In the genomic region with DNA sequence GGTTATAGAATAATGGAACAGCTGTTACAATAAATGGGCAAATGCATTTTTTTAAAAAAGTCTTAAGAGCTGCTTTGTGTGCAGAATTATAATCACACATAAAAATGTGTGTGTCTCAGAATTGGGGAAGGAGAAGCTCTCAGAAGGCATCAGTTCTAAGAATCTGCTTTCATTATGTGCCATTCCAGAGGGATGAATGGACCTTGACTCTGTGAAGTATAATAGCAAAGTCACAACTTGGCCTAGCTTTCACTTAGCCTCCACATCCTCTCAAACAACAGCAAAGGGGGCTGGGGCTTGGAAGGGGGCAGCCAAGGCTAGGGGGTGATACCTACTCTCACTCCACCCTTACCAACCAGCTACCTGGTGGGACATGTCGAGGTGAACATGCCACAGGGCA, we compare ENCODE assay signal across 19 cellular contexts.
"Had no signal": no experiment of that assay in that cellular context is flagged by ENCODE, and none has a peak within 500 bp of the region (broad histone marks: within the 10 kb centered on the region; RNA-seq: fewer than 3 reads in every experiment).

No MANE protein-coding gene starts in this region.

- ATAC-seq: gastroesophageal sphincter; heart left ventricle; natural killer cell; sciatic nerve; stimulated activated naive B cell treated with anti-CD40 and anti-IgM and Interleukin-4, amounts not matched to agents 10 μg/mL and 1 μg/mL and 100 μg/mL, for 72 hours had no signal

- H3K36me3 ChIP-seq: gastroesophageal sphincter, heart left ventricle, left ventricle myocardium inferior, ovary, spleen had no signal

- H3K27me3 ChIP-seq: ovary had no signal

- H3K4me1 ChIP-seq: left ventricle myocardium inferior had no signal

- H3K4me3 Mint-ChIP-seq: activated naive CD8-positive, alpha-beta T cell treated with anti-CD3 and anti-CD28 coated beads, Interleukin-2, amount 10 ng/mL, durations not matched to agents 7 days and 5 days; activated T-helper 1 cell treated with anti-CD3 and anti-CD28 coated beads, Interleukin-12 subunit alpha, Interleukin-12 subunit beta, Interleukin-2, Interleukin-4 antibody, amounts not matched to agents 30 ng/mL and 10 ng/mL and 1 ng/mL, durations not matched to agents 14 hours and 24 hours and 36 hours; brain; memory B cell; natural killer cell; stimulated activated naive B cell treated with anti-CD40 and anti-IgM and Interleukin-4, amounts not matched to agents 10 μg/mL and 1 μg/mL and 100 μg/mL, for 72 hours had no signal

- H3K4me3 ChIP-seq: gastroesophageal sphincter, heart left ventricle, left ventricle myocardium inferior, ovary, spleen had no signal

- H3K9me3 ChIP-seq: gastroesophageal sphincter, heart left ventricle, left ventricle myocardium inferior, ovary, spleen had no signal

- H3K36me3 Mint-ChIP-seq: brain; natural killer cell; stimulated activated naive B cell treated with anti-CD40 and anti-IgM and Interleukin-4, amounts not matched to agents 10 μg/mL and 1 μg/mL and 100 μg/mL, for 72 hours had no signal

- H3K27ac ChIP-seq: gastroesophageal sphincter, heart left ventricle, left ventricle myocardium inferior, ovary, spleen had no signal

- H3K27ac Mint-ChIP-seq: activated naive CD8-positive, alpha-beta T cell treated with anti-CD3 and anti-CD28 coated beads, Interleukin-2, amount 10 ng/mL, durations not matched to agents 7 days and 5 days; activated T-helper 1 cell treated with anti-CD3 and anti-CD28 coated beads, Interleukin-12 subunit alpha, Interleukin-12 subunit beta, Interleukin-2, Interleukin-4 antibody, amounts not matched to agents 30 ng/mL and 10 ng/mL and 1 ng/mL, durations not matched to agents 14 hours and 24 hours and 36 hours; memory B cell; natural killer cell; stimulated activated naive B cell treated with anti-CD40 and anti-IgM and Interleukin-4, amounts not matched to agents 10 μg/mL and 1 μg/mL and 100 μg/mL, for 72 hours had no signal

- DNase-seq: activated CD4-positive, alpha-beta T cell treated with anti-CD3 and anti-CD28 coated beads, Interleukin-2, amount 50 U/mL, for 48 hours; activated naive CD4-positive, alpha-beta T cell; activated naive CD8-positive, alpha-beta T cell treated with anti-CD3 and anti-CD28 coated beads, Interleukin-2, amount 10 ng/mL, durations not matched to agents 7 days and 5 days; activated T-cell treated with anti-CD3 and anti-CD28 coated beads for 4 hours; central memory CD4-positive, alpha-beta T cell; heart left ventricle; kidney glomerular epithelial cell; left ventricle myocardium inferior; natural killer cell; ovary; spleen; stimulated activated CD4-positive, alpha-beta T cell treated with anti-CD3 and anti-CD28 coated beads, Interleukin-4, amount 100 ng/mL, for 4 hours; stimulated activated naive B cell treated with anti-CD40 and anti-IgM and Interleukin-4, amounts not matched to agents 10 μg/mL and 1 μg/mL and 100 μg/mL, for 72 hours; T-helper 2 cell had no signal
